In the genomic region with DNA sequence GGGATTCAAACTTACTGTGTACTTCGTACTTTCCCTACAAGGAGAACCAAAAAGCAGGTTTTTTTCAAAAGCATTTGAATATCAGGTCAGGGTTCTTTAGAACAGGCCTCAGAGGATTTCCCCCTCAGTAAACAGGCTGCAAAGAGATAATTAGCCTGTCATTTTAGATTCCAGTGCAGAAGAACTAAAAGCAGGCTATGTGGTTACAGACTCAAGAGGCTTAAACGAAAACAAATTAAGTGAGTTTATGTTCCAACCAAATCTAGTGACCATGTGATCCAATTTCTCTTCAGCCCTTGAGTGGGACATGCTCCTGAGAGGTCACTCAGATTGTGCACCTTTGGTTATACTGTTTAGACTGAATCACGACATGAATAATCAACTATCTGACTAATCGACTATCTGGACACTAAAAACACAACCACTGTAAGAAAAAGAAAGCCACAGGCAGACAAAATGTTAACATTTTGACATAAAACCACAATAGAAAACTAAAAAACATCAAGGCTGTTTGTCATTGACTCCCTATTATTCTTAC, we compare ENCODE assay signal across 9 cellular contexts. TPM values are rescaled to one million over a fixed set of nuclear protein-coding genes. Genes with fewer than 3 reads are reported as not detected.
DNase-seq lines count a peak whose midpoint lies in the region; ATAC-seq and TF ChIP-seq lines count a peak whose summit lies in the region.
"Had no signal": no experiment of that assay in that cellular context is flagged by ENCODE, and none has a peak within 500 bp of the region (broad histone marks: within the 10 kb centered on the region; RNA-seq: fewer than 3 reads in every experiment).

No MANE protein-coding gene starts in this region.

- no peak overlapping the region for H3K4me2 ChIP-seq in SK-N-SH

- no peak for TF ChIP-seq RAD21 in SK-N-SH (IDR thresholded peaks at IDR 0.05; ENCODE audit: low read length)

- WGBS in SK-N-SH (ENCODE audit: low lambda C conversion rate): 87% methylated on average over 4 of the region's 4 CpGs

- H3K27me3 Mint-ChIP-seq in endothelial cell (ENCODE audit: unreplicated experiment): peaks cover 3% of the 10 kb centered on the region

- peaks cover 19% of the 10 kb centered on the region for H3K4me1 Mint-ChIP-seq in endothelial cell (ENCODE audit: unreplicated experiment)

- peak; percentile 42 for ATAC-seq in GM21367 (IDR thresholded peaks at IDR 0.05; ENCODE audit: unreplicated experiment)
- ATAC-seq in GM19452 (IDR thresholded peaks at IDR 0.05; ENCODE audit: unreplicated experiment): no peak

- no peaks in the 10 kb centered on the region for H3F3A ChIP-seq in SK-N-SH (replicated peaks; ENCODE audit: insufficient read depth)

- POLR2A ChIA-PET in SK-N-SH (lab: Yijun Ruan, JAX): no interaction called here

- no peak overlapping the region for H3K9ac ChIP-seq in SK-N-SH

- no peaks in the 10 kb centered on the region for H3K36me3 ChIP-seq in SK-N-SH (replicated peaks in 1 of 2; ENCODE audit: control insufficient read depth in 1 of 2, insufficient read depth in 2 of 2, low read length in 1 of 2)

- no peak for TF ChIP-seq EP300 in SK-N-SH (IDR thresholded peaks at IDR 0.05; ENCODE audit: borderline replicate concordance in 1 of 2, low read depth in 1 of 2, low read length in 1 of 2)

- no peak overlapping the region for H3K4me3 Mint-ChIP-seq in endothelial cell (ENCODE audit: unreplicated experiment)

- H3K9me2 ChIP-seq in SK-N-SH: no peaks in the 10 kb centered on the region

- TF ChIP-seq CTCF in endothelial cell (IDR thresholded peaks at IDR 0.05; ENCODE audit: unreplicated experiment) (no peak), SK-N-SH (IDR thresholded peaks at IDR 0.05) (no peak)

- H3K9me3 ChIP-seq in SK-N-SH: no peaks in the 10 kb centered on the region

- CTCF ChIA-PET in SK-N-SH (lab: Yijun Ruan, JAX): no interaction called here

- H3K4me1 ChIP-seq in SK-N-SH (ENCODE audit: control insufficient read depth in 1 of 2, insufficient read depth in 2 of 2, low read depth in 1 of 2, low read length in 1 of 2): peaks cover 4 to 5% of the 10 kb centered on the region in 2 experiments; a peak in 3 of 4 replicates

- no peaks in the 10 kb centered on the region for H4K20me1 ChIP-seq in SK-N-SH (ENCODE audit: insufficient read depth)

- no peak overlapping the region for H3K27ac Mint-ChIP-seq in endothelial cell (ENCODE audit: unreplicated experiment)

- no peaks in the 10 kb centered on the region for H3K27me3 ChIP-seq in SK-N-SH (ENCODE audit: insufficient read depth)

- no peak overlapping the region for H3K27ac ChIP-seq in SK-N-SH (ENCODE audit: low read depth in 2 of 2, low read length in 1 of 2)

- no peaks in the 10 kb centered on the region for H3K36me3 Mint-ChIP-seq in endothelial cell (ENCODE audit: low read depth, unreplicated experiment)

- peak; percentile 22 for DNase-seq in EL
- peak; percentile 59 for DNase-seq in NCI-H2227 treated with DMSO at 0.1 percent for 48 hours (lab: John Stamatoyannopoulos, UW)
- DNase-seq in glomerular visceral epithelial cell (ENCODE audit: extremely low spot score): peak; percentile 6
- no peak for DNase-seq in endothelial cell (ENCODE audit: low spot score)
- DNase-seq in SK-N-SH: no peak
- DNase-seq in NCI-H1105 treated with DMSO at 0.1 percent for 48 hours (lab: John Stamatoyannopoulos, UW): no peak

- H3K4me3 ChIP-seq in SK-N-SH (ENCODE audit: low read depth in 2 of 2, low read length in 1 of 2): no peak overlapping the region
- H3K4me3 ChIP-seq: skin epidermis had no signal

- peaks cover 43% of the 10 kb centered on the region; the same call in 1 of the 2 replicates for H3K79me2 ChIP-seq in SK-N-SH (ENCODE audit: insufficient read depth)

- no peak overlapping the region for H2AFZ ChIP-seq in SK-N-SH (ENCODE audit: low read depth)

- H3K9me3 Mint-ChIP-seq in endothelial cell (ENCODE audit: unreplicated experiment): no peaks in the 10 kb centered on the region

TF ChIP-seq in SK-N-SH, 30 proteins besides CTCF, POLR2A, EP300 and RAD21:
- TF ChIP-seq FOSL2 (IDR thresholded peaks at IDR 0.05; ENCODE audit: borderline replicate concordance, low read depth): no peak
- TF ChIP-seq, protein P1, sequence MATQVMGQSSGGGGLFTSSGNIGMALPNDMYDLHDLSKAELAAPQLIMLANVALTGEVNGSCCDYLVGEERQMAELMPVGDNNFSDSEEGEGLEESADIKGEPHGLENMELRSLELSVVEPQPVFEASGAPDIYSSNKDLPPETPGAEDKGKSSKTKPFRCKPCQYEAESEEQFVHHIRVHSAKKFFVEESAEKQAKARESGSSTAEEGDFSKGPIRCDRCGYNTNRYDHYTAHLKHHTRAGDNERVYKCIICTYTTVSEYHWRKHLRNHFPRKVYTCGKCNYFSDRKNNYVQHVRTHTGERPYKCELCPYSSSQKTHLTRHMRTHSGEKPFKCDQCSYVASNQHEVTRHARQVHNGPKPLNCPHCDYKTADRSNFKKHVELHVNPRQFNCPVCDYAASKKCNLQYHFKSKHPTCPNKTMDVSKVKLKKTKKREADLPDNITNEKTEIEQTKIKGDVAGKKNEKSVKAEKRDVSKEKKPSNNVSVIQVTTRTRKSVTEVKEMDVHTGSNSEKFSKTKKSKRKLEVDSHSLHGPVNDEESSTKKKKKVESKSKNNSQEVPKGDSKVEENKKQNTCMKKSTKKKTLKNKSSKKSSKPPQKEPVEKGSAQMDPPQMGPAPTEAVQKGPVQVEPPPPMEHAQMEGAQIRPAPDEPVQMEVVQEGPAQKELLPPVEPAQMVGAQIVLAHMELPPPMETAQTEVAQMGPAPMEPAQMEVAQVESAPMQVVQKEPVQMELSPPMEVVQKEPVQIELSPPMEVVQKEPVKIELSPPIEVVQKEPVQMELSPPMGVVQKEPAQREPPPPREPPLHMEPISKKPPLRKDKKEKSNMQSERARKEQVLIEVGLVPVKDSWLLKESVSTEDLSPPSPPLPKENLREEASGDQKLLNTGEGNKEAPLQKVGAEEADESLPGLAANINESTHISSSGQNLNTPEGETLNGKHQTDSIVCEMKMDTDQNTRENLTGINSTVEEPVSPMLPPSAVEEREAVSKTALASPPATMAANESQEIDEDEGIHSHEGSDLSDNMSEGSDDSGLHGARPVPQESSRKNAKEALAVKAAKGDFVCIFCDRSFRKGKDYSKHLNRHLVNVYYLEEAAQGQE (IDR thresholded peaks at IDR 0.05; ENCODE audit: low read depth, low read length): no peak
- TF ChIP-seq TCF12 (IDR thresholded peaks at IDR 0.05): no peak
- no peak for TF ChIP-seq ELF1 (IDR thresholded peaks at IDR 0.05)
- TF ChIP-seq POLR2AphosphoS5 (IDR thresholded peaks at IDR 0.05; ENCODE audit: low read depth, low read length): no peak
- TF ChIP-seq, protein P2, sequence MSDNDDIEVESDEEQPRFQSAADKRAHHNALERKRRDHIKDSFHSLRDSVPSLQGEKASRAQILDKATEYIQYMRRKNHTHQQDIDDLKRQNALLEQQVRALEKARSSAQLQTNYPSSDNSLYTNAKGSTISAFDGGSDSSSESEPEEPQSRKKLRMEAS (IDR thresholded peaks at IDR 0.05; ENCODE audit: low read depth): no peak

RNA-seq across cellular contexts. Expression of a gene that starts 4.5 kb away (rescaled TPM):
- 9.9 TPM for total RNA-seq in endothelial cell (ENCODE audit: unreplicated experiment)
- 2.3 and 3.2 TPM in 2 replicates for polyA plus RNA-seq in SK-N-SH (2012; rRNA removed)
- 3.1 TPM in 2 replicates for polyA plus RNA-seq in SK-N-SH (2012; cell fraction: cytosol; rRNA removed)
- 2.6 and 4.0 TPM in 2 replicates for polyA plus RNA-seq in SK-N-SH (2012; cell fraction: nucleus; rRNA removed)

RNA-seq across cellular contexts. Expression of a gene that starts 4.8 kb away (rescaled TPM):
- total RNA-seq in endothelial cell (ENCODE audit: unreplicated experiment): 1.7 TPM
- 1.7 and 3.0 TPM in 2 replicates for polyA plus RNA-seq in SK-N-SH (2012; rRNA removed)
- 2.4 and 3.1 TPM in 2 replicates for polyA plus RNA-seq in SK-N-SH (2012; cell fraction: cytosol; rRNA removed)
- polyA plus RNA-seq in SK-N-SH (2012; cell fraction: nucleus; rRNA removed): 1.9 and 2.1 TPM in 2 replicates

RNA-seq across cellular contexts. Expression of a gene that starts 51.0 kb away (rescaled TPM):
- 0.49 TPM for total RNA-seq in endothelial cell (ENCODE audit: unreplicated experiment)
- 0.21 and 0.37 TPM in 2 replicates for polyA plus RNA-seq in SK-N-SH (2012; rRNA removed)
- polyA plus RNA-seq in SK-N-SH (2012; cell fraction: cytosol; rRNA removed): 0.03 and 0.08 TPM in 2 replicates
- polyA plus RNA-seq in SK-N-SH (2012; cell fraction: nucleus; rRNA removed): 0.72 and 1.3 TPM in 2 replicates

RNA-seq across cellular contexts. Expression of a gene that starts 51.5 kb away (rescaled TPM):
- total RNA-seq in endothelial cell (ENCODE audit: unreplicated experiment): 20.0 TPM
- 43.1 and 53.7 TPM in 2 replicates for polyA plus RNA-seq in SK-N-SH (2012; rRNA removed)
- 31.1 and 38.5 TPM in 2 replicates for polyA plus RNA-seq in SK-N-SH (2012; cell fraction: cytosol; rRNA removed)
- polyA plus RNA-seq in SK-N-SH (2012; cell fraction: nucleus; rRNA removed): 70.6 and 83.8 TPM in 2 replicates

RNA-seq across cellular contexts. Expression of a gene that starts 51.7 kb away (rescaled TPM):
- 33.8 TPM for total RNA-seq in endothelial cell (ENCODE audit: unreplicated experiment)
- polyA plus RNA-seq in SK-N-SH (2012; rRNA removed): 19.9 and 22.8 TPM in 2 replicates
- polyA plus RNA-seq in SK-N-SH (2012; cell fraction: cytosol; rRNA removed): 10.6 and 11.6 TPM in 2 replicates
- polyA plus RNA-seq in SK-N-SH (2012; cell fraction: nucleus; rRNA removed): 74.6 and 108 TPM in 2 replicates

Comparison
In these comparisons a context has a peak if more than half of its experiments do, and no peak if none do; other contexts are left out.
1. DNase-seq: peak in EL (single experiment), NCI-H2227 treated with DMSO at 0.1 percent for 48 hours (single experiment) and glomerular visceral epithelial cell (single experiment); none in endothelial cell (single experiment), SK-N-SH (single experiment) and NCI-H1105 treated with DMSO at 0.1 percent for 48 hours (single experiment).